2 cellular contexts compared by ENCODE assay signal in genomic region chr13:48580886-48581285, GRCh38.
TF ChIP-seq lines count a peak whose summit lies in the region.

No MANE protein-coding gene starts in this region.

TF ChIP-seq in SK-N-SH, 30 proteins besides CTCF, POLR2A, EP300 and RAD21:
- no peak for TF ChIP-seq REST (IDR thresholded peaks at IDR 0.05; ENCODE audit: low read depth, low read length)
- TF ChIP-seq TAF1 (IDR thresholded peaks at IDR 0.05; ENCODE audit: borderline replicate concordance, low read depth, low read length), result no peak
- no peak for TF ChIP-seq MEF2A (IDR thresholded peaks at IDR 0.05; ENCODE audit: borderline replicate concordance, low read depth)
- TF ChIP-seq GATA2 (CRISPR knock-in tag; IDR thresholded peaks at IDR 0.05), result no peak
- TF ChIP-seq NFIC (IDR thresholded peaks at IDR 0.05; ENCODE audit: borderline replicate concordance), result no peak
- TF ChIP-seq YY1 (IDR thresholded peaks at IDR 0.05; ENCODE audit: low read depth), result no peak

TF ChIP-seq in SK-N-SH treated with all-trans-retinoic acid at 6 μM for 48 hours, 23 proteins besides CTCF, POLR2A, EP300 and RAD21 (continued from another document):
- TF ChIP-seq TSHZ2 (CRISPR knock-in tag; IDR thresholded peaks at IDR 0.05) (no peak), ZNF70 (CRISPR knock-in tag; IDR thresholded peaks at IDR 0.05) (no peak), TCF4 (CRISPR knock-in tag; IDR thresholded peaks at IDR 0.05; ENCODE audit: borderline replicate concordance) (no peak), ZFP3 (CRISPR knock-in tag; IDR thresholded peaks at IDR 0.05) (no peak), RARB (CRISPR knock-in tag; IDR thresholded peaks at IDR 0.05) (no peak), CREB5 (CRISPR knock-in tag; IDR thresholded peaks at IDR 0.05; ENCODE audit: low read depth) (no peak), ZFP30 (CRISPR knock-in tag; IDR thresholded peaks at IDR 0.05) (no peak), ZNF565 (CRISPR knock-in tag; conservative IDR thresholded peaks at IDR 0.05; ENCODE audit: low read depth) (no peak)
